Comparison of ENCODE assay signal across 8 cellular contexts in the genomic region with DNA sequence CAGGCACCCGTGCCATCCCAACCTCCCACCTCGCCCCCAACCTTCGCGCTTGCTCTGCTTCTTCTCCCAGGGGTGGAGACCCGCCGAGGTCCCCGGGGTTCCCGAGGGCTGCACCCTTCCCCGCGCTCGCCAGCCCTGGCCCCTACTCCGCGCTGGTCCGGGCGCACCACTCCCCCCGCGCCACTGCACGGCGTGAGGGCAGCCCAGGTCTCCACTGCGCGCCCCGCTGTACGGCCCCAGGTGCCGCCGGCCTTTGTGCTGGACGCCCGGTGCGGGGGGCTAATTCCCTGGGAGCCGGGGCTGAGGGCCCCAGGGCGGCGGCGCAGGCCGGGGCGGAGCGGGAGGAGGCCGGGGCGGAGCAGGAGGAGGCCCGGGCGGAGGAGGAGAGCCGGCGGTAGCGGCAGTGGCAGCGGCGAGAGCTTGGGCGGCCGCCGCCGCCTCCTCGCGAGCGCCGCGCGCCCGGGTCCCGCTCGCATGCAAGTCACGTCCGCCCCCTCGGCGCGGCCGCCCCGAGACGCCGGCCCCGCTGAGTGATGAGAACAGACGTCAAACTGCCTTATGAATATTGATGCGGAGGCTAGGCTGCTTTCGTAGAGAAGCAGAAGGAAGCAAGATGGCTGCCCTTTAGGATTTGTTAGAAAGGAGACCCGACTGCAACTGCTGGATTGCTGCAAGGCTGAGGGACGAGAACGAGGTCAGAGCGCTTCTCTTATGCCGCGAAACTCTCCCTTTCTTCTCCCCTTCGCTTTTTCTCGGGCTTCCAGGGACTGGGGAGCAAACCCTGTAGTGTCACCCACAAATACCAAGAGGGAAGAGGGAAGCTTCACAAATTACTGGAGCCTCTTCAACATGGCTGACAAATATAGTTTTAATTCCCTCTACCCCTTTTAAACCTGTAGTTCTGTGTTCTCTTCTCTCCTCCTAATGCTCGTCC. TPM values are rescaled to one million over a fixed set of nuclear protein-coding genes. Genes with fewer than 3 reads are reported as not detected.
DNase-seq lines count a peak whose midpoint lies in the region; ATAC-seq and TF ChIP-seq lines count a peak whose summit lies in the region.

TSS of gene TET2 (plus strand) at position 591 of the 934 bp plus-strand sequence. CDS start 87,067 bp downstream, outside the sequence.

- peak; percentile 66 for TF ChIP-seq POLR2A in GM15510 (IDR thresholded peaks at IDR 0.05; ENCODE audit: borderline replicate concordance, extremely low read depth, insufficient read length)
- TF ChIP-seq POLR2A in upper lobe of left lung (IDR thresholded peaks at IDR 0.05) = peak in 3 of 4 donors; percentile 72 to 93 (median 87)

- H3K9me3 Mint-ChIP-seq in progenitor cell of endocrine pancreas (ENCODE audit: low read depth) = no peaks in the 10 kb centered on the region

- H3K36me3 Mint-ChIP-seq in T-helper 17 cell (ENCODE audit: low read depth) (peaks cover 8% of the 10 kb centered on the region), progenitor cell of endocrine pancreas (ENCODE audit: insufficient read depth) (no peaks in the 10 kb centered on the region)

- H3K27ac Mint-ChIP-seq in T-helper 17 cell = peak within 1 kb of the TSS; percentile 99
- H3K27ac Mint-ChIP-seq in progenitor cell of endocrine pancreas = peak within 1 kb of the TSS; percentile 100

- TF ChIP-seq EP300 in upper lobe of left lung (IDR thresholded peaks at IDR 0.05) = no peak

- H3K4me1 ChIP-seq in left ventricle myocardium inferior (peaks cover 54% of the 10 kb centered on the region), upper lobe of left lung (peaks cover 12 to 34% (median 19%) of the 10 kb centered on the region in 4 donors)

- no peaks in the 10 kb centered on the region for H3K27me3 Mint-ChIP-seq in T-helper 17 cell
- H3K27me3 Mint-ChIP-seq in progenitor cell of endocrine pancreas = peaks cover 17% of the 10 kb centered on the region

- ATAC-seq in HG02852 (IDR thresholded peaks at IDR 0.05; ENCODE audit: unreplicated experiment) (peak; percentile 82), T-helper 17 cell (peak; percentile 90), upper lobe of left lung (ENCODE audit: low FRiP score in 2 of 2) (peak; percentile 90 to 93)

- intact Hi-C loops in left ventricle myocardium inferior (cut with micrococcal nuclease) = loop anchor here (10.0 kb wide), 2 partner anchors 48 to 98 kb away; no protein-coding TSS in a partner anchor

- peak; percentile 22 for TF ChIP-seq CTCF in left ventricle myocardium inferior (IDR thresholded peaks at IDR 0.05; ENCODE audit: borderline replicate concordance)
- TF ChIP-seq CTCF in progenitor cell of endocrine pancreas (IDR thresholded peaks at IDR 0.05; ENCODE audit: unreplicated experiment) = no peak
- peak in 4 of 6 experiments; percentile 21 to 42 (median 25) for TF ChIP-seq CTCF in upper lobe of left lung (IDR thresholded peaks at IDR 0.05)

- WGBS in upper lobe of left lung, 2 donors = 0 to 1% methylated on average over 42 to 47 of the region's 79 CpGs

- H3K9me3 ChIP-seq in T-helper 17 cell (ENCODE audit: control insufficient read depth, low read length, poor library complexity, severe bottlenecking) (peaks cover 3% of the 10 kb centered on the region), left ventricle myocardium inferior (replicated peaks) (no peaks in the 10 kb centered on the region), upper lobe of left lung (no peaks in the 10 kb centered on the region)

- H3K4me3 ChIP-seq in left ventricle myocardium inferior = peak within 1 kb of the TSS; percentile 84
- peak within 1 kb of the TSS; percentile 75 to 87 (median 82) for H3K4me3 ChIP-seq in upper lobe of left lung

- H3K27ac ChIP-seq in left ventricle myocardium inferior (replicated peaks) (peak within 1 kb of the TSS; percentile 86), upper lobe of left lung (peak within 1 kb of the TSS; percentile 92 to 97 (median 93))

- H3K27me3 ChIP-seq in left ventricle myocardium inferior (ENCODE audit: low read depth) (no peaks in the 10 kb centered on the region), upper lobe of left lung (no peaks in the 10 kb centered on the region)

- H3K4me1 Mint-ChIP-seq in T-helper 17 cell (peaks cover 39% of the 10 kb centered on the region), progenitor cell of endocrine pancreas (ENCODE audit: low read depth) (peaks cover 29% of the 10 kb centered on the region)

- peak; percentile 23 for DNase-seq in NCI-H146 treated with DMSO at 0.1 percent for 48 hours (lab: John Stamatoyannopoulos, UW; ENCODE audit: unreplicated experiment)
- peak; percentile 66 to 70 (median 66) for DNase-seq in T-helper 17 cell
- DNase-seq in amniotic stem cell (lab: John Stamatoyannopoulos, UW) = peak; percentile 59
- peak; percentile 84 for DNase-seq in left ventricle myocardium inferior
- peak; percentile 55 for DNase-seq in progenitor cell of endocrine pancreas (ENCODE audit: low spot score, unreplicated experiment)
- peak; percentile 91 to 97 for DNase-seq in upper lobe of left lung

- H3K36me3 ChIP-seq in left ventricle myocardium inferior = no peaks in the 10 kb centered on the region
- no peaks in the 10 kb centered on the region for H3K36me3 ChIP-seq in upper lobe of left lung

- peak within 1 kb of the TSS; percentile 99 for H3K4me3 Mint-ChIP-seq in T-helper 17 cell
- peak within 1 kb of the TSS; percentile 93 for H3K4me3 Mint-ChIP-seq in progenitor cell of endocrine pancreas (ENCODE audit: low read depth)

RNA-seq across cellular contexts. Expression of gene TET2, which starts in this region (rescaled TPM):
- total RNA-seq in T-helper 17 cell (10 to 100 TPM; 41.1 to 53.2 TPM), left ventricle myocardium inferior (11.9 TPM), progenitor cell of endocrine pancreas (37.2 and 38.2 TPM in 2 replicates), upper lobe of left lung (10 to 100 TPM; 25.1 to 41.9 (median 29.7) TPM)

Comparison
In these comparisons a context has a peak if more than half of its experiments do, and no peak if none do; other contexts are left out.
1. Peak in every context shown above with its lines: DNase-seq, ATAC-seq, H3K4me3 ChIP-seq and H3K27ac ChIP-seq.
2. DNase-seq: peak in every context shown above with its lines; median percentile 94 in upper lobe of left lung; 84 in left ventricle myocardium inferior; 66 in T-helper 17 cell; 59 in amniotic stem cell; 55 in progenitor cell of endocrine pancreas; 23 in NCI-H146 treated with DMSO at 0.1 percent for 48 hours.